Comparison of ENCODE assay signal across 24 cellular contexts in the genomic region with DNA sequence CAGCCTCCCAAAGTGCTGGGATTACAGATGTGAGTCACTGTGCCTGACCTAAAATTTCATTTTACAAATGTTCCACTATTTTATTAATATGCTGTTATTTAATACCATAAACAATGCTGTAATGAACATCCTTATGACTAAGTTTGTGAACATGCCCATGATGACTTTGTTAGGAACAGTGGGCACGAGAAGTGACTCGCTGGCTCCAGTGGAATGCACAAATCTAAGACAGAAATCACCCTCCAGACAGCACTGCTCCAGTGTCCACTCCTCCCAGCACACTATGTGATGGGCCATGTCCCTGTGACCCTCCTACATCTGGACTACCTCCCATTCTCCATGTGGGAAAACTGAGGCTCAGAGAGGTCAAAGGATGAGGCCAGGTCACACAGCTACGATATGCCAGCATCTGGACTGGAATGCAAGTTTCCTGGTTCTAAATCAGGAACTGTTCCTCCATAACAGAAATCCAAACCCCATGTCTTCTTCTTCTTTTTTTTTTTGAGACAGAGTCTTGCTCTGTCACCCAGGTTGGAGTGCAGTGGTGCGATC. TPM values are rescaled to one million over a fixed set of nuclear protein-coding genes. Genes with fewer than 3 reads are reported as not detected.
DNase-seq lines count a peak whose midpoint lies in the region; ATAC-seq, FAIRE-seq and TF ChIP-seq lines count a peak whose summit lies in the region.
"Had no signal": no experiment of that assay in that cellular context is flagged by ENCODE, and none has a peak within 500 bp of the region (broad histone marks: within the 10 kb centered on the region; RNA-seq: fewer than 3 reads in every experiment).

No MANE protein-coding gene starts in this region.

- TF ChIP-seq RAD21 in IMR-90 (IDR thresholded peaks at IDR 0.05; ENCODE audit: low read length): no peak

- intact Hi-C loops in IMR-90 (cut with micrococcal nuclease): no loop called here

- CTCF ChIA-PET in IMR-90 (lab: Yijun Ruan, JAX): interaction anchor here (0.6 to 1.8 kb wide), 3 partner anchors 9 to 138 kb away, joined by 3 to 5 read pairs (median 3); no protein-coding TSS in a partner anchor

- ATAC-seq in IMR-90 (ENCODE audit: low read depth): peak; percentile 86
- no peak for ATAC-seq in GM18873 (IDR thresholded peaks at IDR 0.05; ENCODE audit: low FRiP score, unreplicated experiment)
- ATAC-seq: Right ventricle myocardium inferior, WTC11 had no signal

- H4K91ac ChIP-seq in IMR-90 (ENCODE audit: insufficient read depth, low read depth, low read length) (no peak overlapping the region), mesenchymal stem cell (ENCODE audit: low read length) (no peak overlapping the region)

- H3K36me3 ChIP-seq in IMR-90 (ENCODE audit: control insufficient read depth, insufficient read depth, low read length) (peaks cover 21% of the 10 kb centered on the region), bronchial epithelial cell (ENCODE audit: control insufficient read depth, insufficient read depth, low read length) (peaks cover 7% of the 10 kb centered on the region), mesenchymal stem cell (ENCODE audit: control insufficient read depth in 1 of 2, insufficient read depth in 2 of 2, low read depth in 1 of 2, low read length in 2 of 2) (peaks cover 33 to 67% of the 10 kb centered on the region in 2 experiments)

- H3K9me3 ChIP-seq in IMR-90 (ENCODE audit: control insufficient read depth, insufficient read depth, low read length): no peaks in the 10 kb centered on the region
- H3K9me3 ChIP-seq in mesenchymal stem cell (ENCODE audit: control insufficient read depth, low read length): no peaks in the 10 kb centered on the region

- peaks cover 3% of the 10 kb centered on the region; the same call in 1 of the 2 replicates for H4K20me1 ChIP-seq in IMR-90 (ENCODE audit: insufficient read depth, low read length)

- H3K4me1 ChIP-seq in IMR-90 (ENCODE audit: control insufficient read depth, insufficient read depth, low read length): peaks cover 2% of the 10 kb centered on the region; the same call in 1 of the 2 replicates
- no peaks in the 10 kb centered on the region for H3K4me1 ChIP-seq in mesenchymal stem cell (ENCODE audit: control insufficient read depth, insufficient read depth, low read depth, low read length)

- H2AFZ ChIP-seq in IMR-90 (replicated peaks; ENCODE audit: low read length, poor library complexity): peak overlapping the region; percentile 56
- no peak overlapping the region for H2AFZ ChIP-seq in mesenchymal stem cell (ENCODE audit: low read depth, low read length)

- TF ChIP-seq CTCF in IMR-90 (conservative IDR thresholded peaks at IDR 0.05; ENCODE audit: low read depth, low read length) (no peak), bronchial epithelial cell (IDR thresholded peaks at IDR 0.05; ENCODE audit: insufficient read depth, low read length, severe bottlenecking) (no peak)

- POLR2A ChIA-PET in IMR-90 (lab: Charles Lee; ENCODE audit: unreplicated experiment): no interaction called here

- H3K14ac ChIP-seq in IMR-90 (replicated peaks; ENCODE audit: low read depth, low read length) (0 out of 2 replicates have a peak overlapping the region, but pooled peaks have one; percentile 21), mesenchymal stem cell (ENCODE audit: low read length in 2 of 2) (no peak overlapping the region)

- whole genome bisulfite sequencing in IMR-90 (ENCODE audit: extremely low coverage in 2 of 2, insufficient read length in 1 of 2), 2 experiments: no CpG with 5 or more reads among the region's 4 CpGs
- WGBS in mesenchymal stem cell: 90% methylated on average over 4 of the region's 4 CpGs

- dilution Hi-C loops in IMR-90 (cut with HindIII; ENCODE audit: low sequenced_read_pairs, unreplicated experiment): no loop called here

- no peak overlapping the region for H2BK20ac ChIP-seq in IMR-90 (ENCODE audit: low read depth, low read length)

- 0 out of 4 replicates have a peak overlapping the region, but pooled peaks of 1 of the 2 experiments have one; percentile 60 for H4K8ac ChIP-seq in IMR-90 (ENCODE audit: low read depth in 2 of 2, low read length in 2 of 2)
- no peak overlapping the region for H4K8ac ChIP-seq in mesenchymal stem cell (ENCODE audit: low read length)

- H3K56ac ChIP-seq in IMR-90 (ENCODE audit: extremely low read depth, insufficient read depth, low read length): no peak overlapping the region

- H4K5ac ChIP-seq in IMR-90 (ENCODE audit: low read depth, low read length): no peak overlapping the region

- no peak overlapping the region for H2BK12ac ChIP-seq in mesenchymal stem cell (ENCODE audit: low read length in 2 of 2)

- H2BK5ac ChIP-seq in IMR-90 (ENCODE audit: low read depth, low read length, poor library complexity, severe bottlenecking) (no peak overlapping the region), mesenchymal stem cell (ENCODE audit: low read depth, low read length, poor library complexity, severe bottlenecking) (no peak overlapping the region)

- H2AK5ac ChIP-seq in IMR-90 (ENCODE audit: low read depth, low read length): peak overlapping the region; percentile 85; the same call in 1 of the 2 replicates
- H2AK5ac ChIP-seq in mesenchymal stem cell (ENCODE audit: low read length, severe bottlenecking): no peak overlapping the region

- in situ Hi-C loops in IMR-90 (cut with MboI; ENCODE audit: low sequenced_read_pairs): no loop called here

- no peaks in the 10 kb centered on the region for H3K79me1 ChIP-seq in IMR-90 (ENCODE audit: low read depth in 1 of 2, low read length in 2 of 2)
- H3K79me1 ChIP-seq in mesenchymal stem cell (replicated peaks; ENCODE audit: low read length, poor library complexity, severe bottlenecking): no peaks in the 10 kb centered on the region

- peak; percentile 13 for FAIRE-seq in bronchial epithelial cell (lab: Jason Lieb, UNC)
- FAIRE-seq: endothelial cell of umbilical vein, kidney had no signal

- no peak for TF ChIP-seq POLR2A in IMR-90 (IDR thresholded peaks at IDR 0.05; ENCODE audit: low read depth, low read length)

- no peak overlapping the region; the same call in 1 of the 2 replicates for H3K18ac ChIP-seq in IMR-90 (ENCODE audit: low read depth, low read length)
- H3K18ac ChIP-seq in mesenchymal stem cell (ENCODE audit: low read depth in 1 of 2, low read length in 2 of 2): no peak overlapping the region

- H2BK15ac ChIP-seq in IMR-90 (ENCODE audit: low read depth, low read length): no peak overlapping the region
- H2BK15ac ChIP-seq in mesenchymal stem cell (ENCODE audit: low read depth, poor library complexity, severe bottlenecking): no peak overlapping the region

- H2AK9ac ChIP-seq in IMR-90 (replicated peaks; ENCODE audit: low read depth, low read length, poor library complexity): no peak overlapping the region

- H3K27ac ChIP-seq in IMR-90 (ENCODE audit: insufficient read depth, low read length) (no peak overlapping the region; the same call in 1 of the 2 replicates), mesenchymal stem cell (ENCODE audit: low read length, poor library complexity, severe bottlenecking) (no peak overlapping the region)

- H3K4me2 ChIP-seq in IMR-90 (ENCODE audit: low read depth, low read length) (no peak overlapping the region), mesenchymal stem cell (ENCODE audit: low read length, poor library complexity, severe bottlenecking) (no peak overlapping the region)

- no peak overlapping the region for H3K23ac ChIP-seq in IMR-90 (ENCODE audit: low read depth, low read length)
- no peak overlapping the region for H3K23ac ChIP-seq in mesenchymal stem cell (ENCODE audit: low read length in 2 of 2)

- H3K9ac ChIP-seq in IMR-90 (ENCODE audit: low read depth, low read length) (no peak overlapping the region), mesenchymal stem cell (ENCODE audit: low read length) (peak overlapping the region; percentile 38)

- H3K9me1 ChIP-seq in IMR-90 (ENCODE audit: insufficient read depth, low read length): peaks cover 8% of the 10 kb centered on the region

- H2BK120ac ChIP-seq in IMR-90 (ENCODE audit: low read depth, low read length) (no peak overlapping the region), mesenchymal stem cell (ENCODE audit: low read depth, low read length) (no peak overlapping the region)

- DNase-seq in ELR (ENCODE audit: low read depth) (peak; percentile 78), IMR-90 (peak; percentile 65), bronchial epithelial cell (ENCODE audit: low read depth) (peak; percentile 68), mesenchymal stem cell (no peak), activated gamma-delta T cell treated with Interleukin-2 at 50 U/mL for 16 hours (no peak), SW480 (ENCODE audit: low spot score) (no peak)
- DNase-seq: activated CD4-positive, alpha-beta memory T cell treated with anti-CD3 and anti-CD28 coated beads, Interleukin-2, amount 10 ng/mL, durations not matched to agents 7 days and 5 days; activated naive CD8-positive, alpha-beta T cell treated with anti-CD3 and anti-CD28 coated beads for 36 hours; CD8-positive, alpha-beta memory T cell; cerebellar nuclear complex; DMS153; foreskin melanocyte; GF-D8; H9; kidney; NCI-H2081; NCI-H345; T1000; trophoblast cell had no signal

- no TSS peak for BruUV-seq in IMR-90 (replicated peaks; lab: Mats Ljungman, UMichigan)

- H3K27me3 ChIP-seq in IMR-90 (ENCODE audit: control insufficient read depth, insufficient read depth, low read length): no peaks in the 10 kb centered on the region
- no peaks in the 10 kb centered on the region for H3K27me3 ChIP-seq in bronchial epithelial cell (ENCODE audit: control insufficient read depth, insufficient read depth, low read length)
- no peaks in the 10 kb centered on the region for H3K27me3 ChIP-seq in mesenchymal stem cell (ENCODE audit: control insufficient read depth in 1 of 2, insufficient read depth in 1 of 2, low read length in 2 of 2)

- 0 out of 2 replicates have a peak overlapping the region, but pooled peaks have one; percentile 43 for H3K4ac ChIP-seq in IMR-90 (ENCODE audit: low read depth, low read length)
- no peak overlapping the region for H3K4ac ChIP-seq in mesenchymal stem cell (ENCODE audit: low read depth in 1 of 2, low read length in 2 of 2)

- H3K4me3 ChIP-seq in IMR-90 (ENCODE audit: insufficient read depth, low read depth, low read length) (no peak overlapping the region), bronchial epithelial cell (ENCODE audit: low read depth, low read length) (no peak overlapping the region), mesenchymal stem cell (ENCODE audit: insufficient read depth in 1 of 2, low read depth in 1 of 2, low read length in 2 of 2) (no peak overlapping the region)
- H3K4me3 ChIP-seq: lung had no signal

TF ChIP-seq in IMR-90, 13 proteins besides CTCF, POLR2A, EP300 and RAD21 (continues in another document):
- TF ChIP-seq FOS (IDR thresholded peaks at IDR 0.05; ENCODE audit: low read depth, low read length) (peak; percentile 43; the same call in 1 of the 2 replicates), RFX5 (IDR thresholded peaks at IDR 0.05; ENCODE audit: low read depth, low read length) (no peak), MAFK (IDR thresholded peaks at IDR 0.05; ENCODE audit: low read depth, low read length) (no peak)

RNA-seq across cellular contexts. Expression of a gene that starts 57.9 kb away (rescaled TPM):
- total RNA-seq in IMR-90 (2012; rRNA removed) (0.28 and 0.72 TPM in 2 replicates), bronchial epithelial cell (0.77 and 1.8 TPM in 2 replicates)
- polyA plus RNA-seq in IMR-90 (2012; rRNA removed): 0.94 and 1.0 TPM in 2 replicates
- 0.28 and 1.3 TPM in 2 replicates for polyA plus RNA-seq in IMR-90 (2012; cell fraction: cytosol; rRNA removed)
- 0.58 and 1.4 TPM in 2 replicates for polyA plus RNA-seq in IMR-90 (2012; cell fraction: nucleus; rRNA removed; ENCODE audit: low replicate concordance)
- polyA plus RNA-seq in mesenchymal stem cell (2013, experiment 1 of 2): 0.73 TPM
- polyA plus RNA-seq in mesenchymal stem cell (2013, experiment 2 of 2): 0.55 TPM

Comparison
In these comparisons a context has a peak if more than half of its experiments do, and no peak if none do; other contexts are left out.
1. DNase-seq: peak in ELR (single experiment), IMR-90 (single experiment) and bronchial epithelial cell (single experiment); none in mesenchymal stem cell (single experiment), activated gamma-delta T cell treated with Interleukin-2 at 50 U/mL for 16 hours (single experiment) and SW480 (single experiment).